In genomic region chr11:46760429-46761128, GRCh38 we compare ENCODE assay signal across 30 cellular contexts. TPM values are rescaled to one million over a fixed set of nuclear protein-coding genes. Genes with fewer than 3 reads are reported as not detected.
"Had no signal": no experiment of that assay in that cellular context is flagged by ENCODE, and none has a peak within 500 bp of the region (broad histone marks: within the 10 kb centered on the region; RNA-seq: fewer than 3 reads in every experiment).

No MANE protein-coding gene starts in this region.

- H3K9me3 ChIP-seq: body of pancreas, Peyer's patch, SJSA1 had no signal

- H3K9me3 Mint-ChIP-seq: activated B cell treated with CpG ODN at 0.5 μM for 24 hours; activated CD4-positive, alpha-beta T cell treated with anti-CD3 and anti-CD28 coated beads, Interleukin-2, amount 10 ng/mL, durations not matched to agents 24 days and 14 days; activated naive CD8-positive, alpha-beta T cell treated with anti-CD3 and anti-CD28 coated beads for 36 hours; activated T-cell treated with anti-CD3 and anti-CD28 coated beads, Interleukin-2, amount 50 U/mL, for 24 hours; activated T-helper 1 cell treated with anti-CD3 and anti-CD28 coated beads, Interleukin-12 subunit alpha, Interleukin-12 subunit beta, Interleukin-2, Interleukin-4 antibody, amounts not matched to agents 30 ng/mL and 10 ng/mL and 1 ng/mL, durations not matched to agents 14 hours and 24 hours and 36 hours; central memory CD8-positive, alpha-beta T cell; T-helper 1 cell treated with Interleukin-12 subunit alpha and Interleukin-12 subunit beta and Interleukin-4 antibody, amounts not matched to agents 30 μg/mL and 1 μg/mL, for 36 hours had no signal

- H3K27me3 ChIP-seq: body of pancreas, Peyer's patch, SJSA1 had no signal

- H3K27ac ChIP-seq: body of pancreas, Peyer's patch, RWPE1, SJSA1 had no signal

- H3K27me3 Mint-ChIP-seq: activated B cell treated with CpG ODN at 0.5 μM for 24 hours; activated CD4-positive, alpha-beta T cell treated with anti-CD3 and anti-CD28 coated beads, Interleukin-2, amount 10 ng/mL, durations not matched to agents 24 days and 14 days; activated CD8-positive, alpha-beta memory T cell treated with anti-CD3 and anti-CD28 coated beads, Interleukin-2, amount 10 ng/mL, durations not matched to agents 7 days and 5 days; activated naive CD8-positive, alpha-beta T cell treated with anti-CD3 and anti-CD28 coated beads for 36 hours; activated T-cell treated with anti-CD3 and anti-CD28 coated beads, Interleukin-2, amount 50 U/mL, for 24 hours; central memory CD8-positive, alpha-beta T cell had no signal

- H3K4me1 Mint-ChIP-seq: activated B cell treated with CpG ODN at 0.5 μM for 24 hours; activated CD4-positive, alpha-beta T cell treated with anti-CD3 and anti-CD28 coated beads, Interleukin-2, amount 10 ng/mL, durations not matched to agents 24 days and 14 days; activated CD8-positive, alpha-beta memory T cell treated with anti-CD3 and anti-CD28 coated beads, Interleukin-2, amount 10 ng/mL, durations not matched to agents 7 days and 5 days; activated naive CD8-positive, alpha-beta T cell treated with anti-CD3 and anti-CD28 coated beads for 36 hours; central memory CD8-positive, alpha-beta T cell had no signal

- DNase-seq: activated B cell treated with CpG ODN at 0.5 μM for 24 hours; activated CD4-positive, alpha-beta T cell treated with anti-CD3 and anti-CD28 coated beads for 1 hour; activated CD4-positive, alpha-beta T cell treated with anti-CD3 and anti-CD28 coated beads, Interleukin-2, amount 10 ng/mL, durations not matched to agents 24 days and 14 days; activated CD4-positive, alpha-beta T cell treated with anti-CD3 and anti-CD28 coated beads, Interleukin-2, amount 50 U/mL, for 48 hours; activated CD8-positive, alpha-beta memory T cell treated with anti-CD3 and anti-CD28 coated beads, Interleukin-2, amount 10 ng/mL, durations not matched to agents 7 days and 5 days; activated effector memory CD4-positive, alpha-beta T cell treated with anti-CD3 and anti-CD28 coated beads, Interleukin-2, amount 50 U/mL, for 16 hours; activated naive CD4-positive, alpha-beta T cell treated with Interleukin-2 at 50 U/mL for 16 hours; activated naive CD8-positive, alpha-beta T cell treated with anti-CD3 and anti-CD28 coated beads for 36 hours; activated T-cell treated with anti-CD3 and anti-CD28 coated beads, Interleukin-2, amount 50 U/mL, for 24 hours; aorta; body of pancreas; Karpas-422; NCI-H1092 treated with DMSO at 0.1 percent for 48 hours; NCI-H1417 treated with DMSO at 0.1 percent for 48 hours; NCI-H1694; NCI-H2029; NCI-H2107; NCI-H2171 treated with DMSO at 0.1 percent for 48 hours; NCI-H226; NCI-H510A; Peyer's patch; Right ventricle myocardium superior; T-helper 9 cell had no signal

- H3K4me3 ChIP-seq: body of pancreas, K562, Peyer's patch, SJSA1 had no signal

- H3K4me3 Mint-ChIP-seq: activated B cell treated with CpG ODN at 0.5 μM for 24 hours; activated CD4-positive, alpha-beta T cell treated with anti-CD3 and anti-CD28 coated beads, Interleukin-2, amount 10 ng/mL, durations not matched to agents 24 days and 14 days; activated CD8-positive, alpha-beta memory T cell treated with anti-CD3 and anti-CD28 coated beads, Interleukin-2, amount 10 ng/mL, durations not matched to agents 7 days and 5 days; activated naive CD8-positive, alpha-beta T cell treated with anti-CD3 and anti-CD28 coated beads for 36 hours; activated T-cell treated with anti-CD3 and anti-CD28 coated beads, Interleukin-2, amount 50 U/mL, for 24 hours; activated T-helper 1 cell treated with anti-CD3 and anti-CD28 coated beads, Interleukin-12 subunit alpha, Interleukin-12 subunit beta, Interleukin-2, Interleukin-4 antibody, amounts not matched to agents 30 ng/mL and 10 ng/mL and 1 ng/mL, durations not matched to agents 14 hours and 24 hours and 36 hours; central memory CD8-positive, alpha-beta T cell; T-helper 1 cell treated with Interleukin-12 subunit alpha and Interleukin-12 subunit beta and Interleukin-4 antibody, amounts not matched to agents 30 μg/mL and 1 μg/mL, for 36 hours had no signal

- H3K27ac Mint-ChIP-seq: activated B cell treated with CpG ODN at 0.5 μM for 24 hours; activated CD4-positive, alpha-beta T cell treated with anti-CD3 and anti-CD28 coated beads, Interleukin-2, amount 10 ng/mL, durations not matched to agents 24 days and 14 days; activated CD8-positive, alpha-beta memory T cell treated with anti-CD3 and anti-CD28 coated beads, Interleukin-2, amount 10 ng/mL, durations not matched to agents 7 days and 5 days; activated naive CD8-positive, alpha-beta T cell treated with anti-CD3 and anti-CD28 coated beads for 36 hours; activated T-cell treated with anti-CD3 and anti-CD28 coated beads, Interleukin-2, amount 50 U/mL, for 24 hours; activated T-helper 1 cell treated with anti-CD3 and anti-CD28 coated beads, Interleukin-12 subunit alpha, Interleukin-12 subunit beta, Interleukin-2, Interleukin-4 antibody, amounts not matched to agents 30 ng/mL and 10 ng/mL and 1 ng/mL, durations not matched to agents 14 hours and 24 hours and 36 hours; T-helper 1 cell treated with Interleukin-12 subunit alpha and Interleukin-12 subunit beta and Interleukin-4 antibody, amounts not matched to agents 30 μg/mL and 1 μg/mL, for 36 hours had no signal

- H3K4me1 ChIP-seq: body of pancreas, Peyer's patch had no signal

- ATAC-seq: activated CD8-positive, alpha-beta memory T cell treated with anti-CD3 and anti-CD28 coated beads, Interleukin-2, amount 10 ng/mL, durations not matched to agents 7 days and 5 days; body of pancreas; K562 had no signal

RNA-seq across cellular contexts. Expression of gene F2, which starts 41.6 kb away (rescaled TPM):
- total RNA-seq: activated B cell treated with CpG ODN at 0.5 μM for 24 hours; activated CD8-positive, alpha-beta memory T cell treated with anti-CD3 and anti-CD28 coated beads, Interleukin-2, amount 10 ng/mL, durations not matched to agents 7 days and 5 days; activated naive CD8-positive, alpha-beta T cell treated with anti-CD3 and anti-CD28 coated beads for 36 hours; activated T-helper 1 cell treated with anti-CD3 and anti-CD28 coated beads, Interleukin-12 subunit alpha, Interleukin-12 subunit beta, Interleukin-2, Interleukin-4 antibody, amounts not matched to agents 30 ng/mL and 10 ng/mL and 1 ng/mL, durations not matched to agents 14 hours and 24 hours and 36 hours; body of pancreas; SJSA1 had no signal
- polyA plus RNA-seq: adipose tissue, K562 had no signal
